In the genomic region with DNA sequence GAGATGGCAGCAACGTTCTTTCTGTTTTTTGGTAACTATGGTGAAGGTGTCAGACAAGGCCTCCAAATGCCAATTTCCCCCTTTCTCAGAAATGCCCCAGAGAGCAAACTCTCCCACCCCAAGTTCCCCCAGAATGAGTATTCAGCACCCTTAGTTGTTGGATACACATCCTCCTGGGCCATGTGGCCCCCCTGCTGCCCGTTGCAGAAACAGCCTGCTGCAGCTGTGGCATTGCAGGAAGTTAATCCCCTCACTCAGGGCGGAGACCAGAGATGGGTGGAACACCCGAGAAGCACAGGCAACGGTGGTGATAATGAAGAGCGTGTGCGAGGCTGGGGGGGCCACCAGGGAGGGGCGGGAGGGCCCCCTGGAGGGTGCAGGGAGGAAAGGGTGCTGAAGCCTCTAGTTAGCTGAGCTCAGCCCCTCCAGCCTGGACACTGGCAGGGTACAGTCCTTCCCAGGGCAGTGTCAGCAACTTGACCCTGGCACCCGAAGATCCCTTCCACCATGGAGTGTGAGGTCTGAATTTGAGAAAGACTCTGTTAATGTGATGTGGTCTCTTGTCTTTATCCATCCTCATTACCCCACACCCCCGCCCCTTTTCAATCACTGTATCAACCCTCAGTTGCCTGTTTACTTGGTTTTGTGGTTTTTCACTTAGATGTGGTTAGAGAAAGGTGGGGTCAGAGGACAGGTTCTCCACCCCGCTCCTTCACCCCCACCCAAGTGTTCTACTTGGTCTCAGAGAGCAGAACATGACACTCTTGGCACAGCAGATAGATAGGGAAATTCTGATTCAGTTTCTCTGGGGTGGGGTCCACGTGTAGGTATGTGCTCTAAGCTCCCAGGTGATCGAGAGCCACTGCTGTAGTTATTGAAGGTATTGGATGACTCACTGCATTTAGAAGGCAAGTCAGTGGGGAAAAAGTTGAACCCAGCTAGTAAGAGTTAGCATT, we compare ENCODE assay signal across 9 cellular contexts.
DNase-seq lines count a peak whose midpoint lies in the region; ATAC-seq and TF ChIP-seq lines count a peak whose summit lies in the region.
"Had no signal": no experiment of that assay in that cellular context is flagged by ENCODE, and none has a peak within 500 bp of the region (broad histone marks: within the 10 kb centered on the region; RNA-seq: fewer than 3 reads in every experiment).

No MANE protein-coding gene starts in this region.

- peaks cover 54 to 69% of the 10 kb centered on the region in 2 donors for H3K4me1 Mint-ChIP-seq in natural killer cell treated with Interleukin-12 subunit alpha and Interleukin-12 subunit beta and Interleukin-15 and Interleukin-18, amount 100 ng/mL, for 72 hours (ENCODE audit: low read depth in 2 of 2)

- H3K9ac ChIP-seq in DND-41 (ENCODE audit: low read depth, low read length) = peak overlapping the region; percentile 25; the same call in 1 of the 2 replicates

- intact Hi-C loops in cardiac septum (cut with DNase I) (no loop called here), right cardiac atrium (cut with DNase I) (no loop called here)

- H3K36me3 ChIP-seq in DND-41 (ENCODE audit: insufficient read depth, low read length) = no peaks in the 10 kb centered on the region

- H3K27me3 Mint-ChIP-seq in natural killer cell treated with Interleukin-12 subunit alpha and Interleukin-12 subunit beta and Interleukin-15 and Interleukin-18, amount 100 ng/mL, for 72 hours = peaks cover 0 to 15% of the 10 kb centered on the region in 2 donors

- peak overlapping the region; percentile 51 for H3K4me2 ChIP-seq in DND-41 (ENCODE audit: insufficient read depth, low read length)

- H3K27ac ChIP-seq in DND-41 (ENCODE audit: low read length) = peak overlapping the region; percentile 69
- no peak overlapping the region for H3K27ac ChIP-seq in right cardiac atrium (ENCODE audit: low read length)
- H3K27ac ChIP-seq in substantia nigra (ENCODE audit: low read depth, low read length, poor library complexity, severe bottlenecking) = no peak overlapping the region

- ATAC-seq in DND-41 (ENCODE audit: insufficient read depth, low read depth) (peak; percentile 91), right cardiac atrium (no peak)
- ATAC-seq in natural killer cell treated with Interleukin-12 subunit alpha and Interleukin-12 subunit beta and Interleukin-15 and Interleukin-18, amount 100 ng/mL, for 72 hours = peak; percentile 63 to 73

- H3K36me3 Mint-ChIP-seq in natural killer cell treated with Interleukin-12 subunit alpha and Interleukin-12 subunit beta and Interleukin-15 and Interleukin-18, amount 100 ng/mL, for 72 hours = peaks cover 4% of the 10 kb centered on the region

- H3K27me3 ChIP-seq in DND-41 (ENCODE audit: insufficient read depth, low read length, poor library complexity) = no peaks in the 10 kb centered on the region
- H3K27me3 ChIP-seq in right cardiac atrium (ENCODE audit: control insufficient read depth, insufficient read depth) = no peaks in the 10 kb centered on the region

- H3K4me3 ChIP-seq in DND-41 (ENCODE audit: low read depth in 1 of 2, low read length in 2 of 2) (peak overlapping the region in 1 of 2 experiments; percentile 31; a peak in 2 of 4 replicates), right cardiac atrium (ENCODE audit: low read length) (no peak overlapping the region)

- no peaks in the 10 kb centered on the region; the same call in 1 of the 2 replicates for H4K20me1 ChIP-seq in DND-41 (ENCODE audit: insufficient read depth, low read length)

- H3K79me2 ChIP-seq in DND-41 (ENCODE audit: insufficient read depth, low read length) = no peaks in the 10 kb centered on the region

- DNase-seq in DND-41 = peak; percentile 89
- peak; percentile 58 for DNase-seq in T-helper 22 cell (ENCODE audit: low read depth)
- DNase-seq in activated effector memory CD4-positive, alpha-beta T cell treated with anti-CD3 and anti-CD28 coated beads, Interleukin-2, amount 50 U/mL, for 16 hours = peak; percentile 79
- DNase-seq in natural killer cell treated with Interleukin-12 subunit alpha and Interleukin-12 subunit beta and Interleukin-15 and Interleukin-18, amount 100 ng/mL, for 72 hours (ENCODE audit: low spot score) = no peak
- no peak for DNase-seq in cardiac septum (ENCODE audit: low spot score)
- DNase-seq in right cardiac atrium = no peak
- DNase-seq in substantia nigra (lab: John Stamatoyannopoulos, UW) = no peak
- no peak for DNase-seq in D341Med (ENCODE audit: low spot score)
- DNase-seq: NCI-H2081 treated with DMSO at 0.1 percent for 48 hours had no signal

- no peak overlapping the region for H2AFZ ChIP-seq in DND-41 (ENCODE audit: low read depth, low read length)

- H3K4me1 ChIP-seq in DND-41 (ENCODE audit: insufficient read depth, low read length) (peaks cover 39% of the 10 kb centered on the region), right cardiac atrium (ENCODE audit: control insufficient read depth, insufficient read depth, low read length) (no peaks in the 10 kb centered on the region)

- 54% methylated on average over 13 of the region's 13 CpGs for WGBS in right cardiac atrium

- peak; percentile 63 for TF ChIP-seq CTCF in DND-41 (IDR thresholded peaks at IDR 0.05; ENCODE audit: borderline replicate concordance, extremely low read depth, low read length, poor library complexity, severe bottlenecking)

- H3K9me3 Mint-ChIP-seq in natural killer cell treated with Interleukin-12 subunit alpha and Interleukin-12 subunit beta and Interleukin-15 and Interleukin-18, amount 100 ng/mL, for 72 hours = no peaks in the 10 kb centered on the region

- peak overlapping the region; percentile 77 for H3K4me3 Mint-ChIP-seq in natural killer cell treated with Interleukin-12 subunit alpha and Interleukin-12 subunit beta and Interleukin-15 and Interleukin-18, amount 100 ng/mL, for 72 hours

- H3K27ac Mint-ChIP-seq in natural killer cell treated with Interleukin-12 subunit alpha and Interleukin-12 subunit beta and Interleukin-15 and Interleukin-18, amount 100 ng/mL, for 72 hours = peak overlapping the region; percentile 19 to 78

- H3K9me3 ChIP-seq in DND-41 (ENCODE audit: insufficient read depth, low read length, severe bottlenecking) (no peaks in the 10 kb centered on the region), right cardiac atrium (ENCODE audit: control insufficient read depth, low read length) (no peaks in the 10 kb centered on the region)

Comparison
In these comparisons a context has a peak if more than half of its experiments do, and no peak if none do; other contexts are left out.
1. ATAC-seq: peak in DND-41 (single experiment) and natural killer cell treated with Interleukin-12 subunit alpha and Interleukin-12 subunit beta and Interleukin-15 and Interleukin-18, amount 100 ng/mL, for 72 hours (2 of 2); none in right cardiac atrium (0 of 2).
2. DNase-seq: peak in DND-41 (single experiment), T-helper 22 cell (single experiment) and activated effector memory CD4-positive, alpha-beta T cell treated with anti-CD3 and anti-CD28 coated beads, Interleukin-2, amount 50 U/mL, for 16 hours (single experiment); none in natural killer cell treated with Interleukin-12 subunit alpha and Interleukin-12 subunit beta and Interleukin-15 and Interleukin-18, amount 100 ng/mL, for 72 hours (single experiment), cardiac septum (single experiment), right cardiac atrium (0 of 3), substantia nigra (0 of 49) and D341Med (single experiment).